Comparison of ENCODE assay signal across 10 cellular contexts in genomic region chr11:121366970-121367369, GRCh38.
DNase-seq lines count a peak whose midpoint lies in the region; ATAC-seq and TF ChIP-seq lines count a peak whose summit lies in the region.
"Had no signal": no experiment of that assay in that cellular context is flagged by ENCODE, and none has a peak within 500 bp of the region (broad histone marks: within the 10 kb centered on the region; RNA-seq: fewer than 3 reads in every experiment).

No MANE protein-coding gene starts in this region.

- no peak overlapping the region for H3K27ac Mint-ChIP-seq in Caco-2 (ENCODE audit: unreplicated experiment)

- peak; percentile 10 for ATAC-seq in HG02610 (IDR thresholded peaks at IDR 0.05; ENCODE audit: unreplicated experiment)

- no peaks in the 10 kb centered on the region for H4K20me1 ChIP-seq in SU-DHL-6 (ENCODE audit: low read depth, low read length)

- no peaks in the 10 kb centered on the region for H3K9me2 ChIP-seq in SU-DHL-6 (replicated peaks; ENCODE audit: insufficient read depth, low read length)

- H3K27me3 Mint-ChIP-seq in Caco-2 (ENCODE audit: insufficient read depth, unreplicated experiment), result peaks cover 18% of the 10 kb centered on the region

- H3K79me2 ChIP-seq in SU-DHL-6 (ENCODE audit: insufficient read depth, low read length), result no peaks in the 10 kb centered on the region

- H3K27ac ChIP-seq in SU-DHL-6 (ENCODE audit: low read depth, low read length) (peak overlapping the region; percentile 73), neutrophil (peak overlapping the region; percentile 69), right atrium auricular region (no peak overlapping the region)
- H3K27ac ChIP-seq: RWPE1 had no signal

- POLR2A ChIA-PET in Caco-2 (lab: Charles Lee), result no interaction called here

- peak overlapping the region; percentile 67 for H2AFZ ChIP-seq in SU-DHL-6 (ENCODE audit: low read depth, low read length, severe bottlenecking)

- BruUV-seq in Caco-2 (replicated peaks; lab: Mats Ljungman, UMichigan), result no TSS peak

- TF ChIP-seq CTCF in SU-DHL-6 (IDR thresholded peaks at IDR 0.05; ENCODE audit: insufficient read depth, low read length, poor library complexity, severe bottlenecking) (no peak), neutrophil (IDR thresholded peaks at IDR 0.05) (no peak), Caco-2 (IDR thresholded peaks at IDR 0.05; ENCODE audit: insufficient read depth in 1 of 2, low read depth in 1 of 2, low read length in 1 of 2, severe bottlenecking in 1 of 2, unreplicated experiment in 1 of 2) (no peak), right atrium auricular region (IDR thresholded peaks at IDR 0.05) (no peak)

- H3K27me3 ChIP-seq in SU-DHL-6 (ENCODE audit: low read length) (no peaks in the 10 kb centered on the region), neutrophil (no peaks in the 10 kb centered on the region), Caco-2 (replicated peaks; ENCODE audit: control insufficient read depth, insufficient read depth, low read length) (no peaks in the 10 kb centered on the region), right atrium auricular region (no peaks in the 10 kb centered on the region)

- H3K4me2 ChIP-seq in SU-DHL-6 (ENCODE audit: low read depth, low read length, poor library complexity, severe bottlenecking), result peak overlapping the region; percentile 63

- peak overlapping the region; percentile 31 for H3K9ac ChIP-seq in SU-DHL-6 (ENCODE audit: low read length)

- H3K9me3 ChIP-seq in SU-DHL-6 (ENCODE audit: insufficient read depth, low read length) (no peaks in the 10 kb centered on the region), neutrophil (no peaks in the 10 kb centered on the region), Caco-2 (no peaks in the 10 kb centered on the region), right atrium auricular region (no peaks in the 10 kb centered on the region)

- H3K4me3 ChIP-seq in SU-DHL-6 (ENCODE audit: insufficient read depth, low read length, poor library complexity, severe bottlenecking) (peak overlapping the region; percentile 35), neutrophil (ENCODE audit: low read depth in 1 of 2, low read length in 1 of 2) (no peak overlapping the region), Caco-2 (ENCODE audit: low read depth, low read length) (no peak overlapping the region), right atrium auricular region (no peak overlapping the region)

- H3K36me3 ChIP-seq in SU-DHL-6 (ENCODE audit: low read length) (no peaks in the 10 kb centered on the region), neutrophil (no peaks in the 10 kb centered on the region), Caco-2 (ENCODE audit: control insufficient read depth, insufficient read depth, low read length) (no peaks in the 10 kb centered on the region), right atrium auricular region (no peaks in the 10 kb centered on the region)

- H3K4me1 Mint-ChIP-seq in Caco-2 (ENCODE audit: low read depth, unreplicated experiment), result no peaks in the 10 kb centered on the region

- H3K36me3 Mint-ChIP-seq in Caco-2 (ENCODE audit: insufficient read depth, unreplicated experiment), result no peaks in the 10 kb centered on the region

- H3F3A ChIP-seq in SU-DHL-6 (ENCODE audit: insufficient read depth), result peaks cover 13% of the 10 kb centered on the region; the same call in 1 of the 2 replicates

- no peaks in the 10 kb centered on the region for H3K9me3 Mint-ChIP-seq in Caco-2 (ENCODE audit: unreplicated experiment)

- intact Hi-C loops in Caco-2 (cut with micrococcal nuclease; ENCODE audit: unreplicated experiment), result no loop called here

- DNase-seq in NCI-H345 (lab: John Stamatoyannopoulos, UW) (peak; percentile 32), NCI-H345 treated with DMSO at 0.1 percent for 48 hours (lab: John Stamatoyannopoulos, UW; ENCODE audit: unreplicated experiment) (no peak), NCI-H1930 (lab: John Stamatoyannopoulos, UW) (no peak), Caco-2 (no peak), right atrium auricular region (ENCODE audit: low spot score) (no peak)
- DNase-seq: erythroblast had no signal

- CTCF ChIA-PET in Caco-2 (lab: Charles Lee), result no interaction called here

- H3K4me3 Mint-ChIP-seq in Caco-2 (ENCODE audit: unreplicated experiment), result no peak overlapping the region

- peaks cover 11 to 13% of the 10 kb centered on the region in 2 experiments for H3K4me1 ChIP-seq in neutrophil (ENCODE audit: control insufficient read depth in 1 of 2, insufficient read depth in 1 of 2, low read depth in 1 of 2, low read length in 1 of 2)
- no peaks in the 10 kb centered on the region for H3K4me1 ChIP-seq in Caco-2
- peaks cover 0 to 9% of the 10 kb centered on the region in 2 donors for H3K4me1 ChIP-seq in right atrium auricular region

Comparison
In these comparisons a context has a peak if more than half of its experiments do, and no peak if none do; other contexts are left out.
1. H3K27ac ChIP-seq: peak in SU-DHL-6 (single experiment) and neutrophil (single experiment); none in right atrium auricular region (0 of 2).